Comparison of ENCODE assay signal across 1 cellular context in the genomic region with DNA sequence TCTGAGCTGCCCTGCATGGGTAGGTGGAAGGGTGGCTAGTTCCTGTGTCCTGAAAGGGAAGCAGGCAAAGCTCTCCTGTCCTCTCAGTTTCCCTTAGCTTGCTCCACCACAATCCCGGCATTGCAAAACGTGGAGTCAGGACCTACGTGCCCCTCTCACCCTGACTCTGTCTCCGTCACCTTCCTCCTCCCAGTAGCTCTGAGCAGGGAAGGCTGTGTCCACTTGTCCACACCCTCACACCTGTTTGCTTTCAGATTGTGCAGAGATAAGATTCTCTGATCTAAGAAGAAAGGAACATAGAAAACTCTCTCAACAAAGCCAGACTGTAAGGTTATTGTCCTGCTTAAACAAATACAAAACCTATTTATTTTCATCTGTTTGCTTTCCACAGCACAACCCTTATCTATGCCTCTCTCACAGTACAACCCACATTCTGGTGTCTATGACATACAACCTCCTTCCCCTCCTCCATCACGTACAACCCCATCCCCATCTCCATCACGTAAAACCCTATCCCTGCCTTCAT.
TF ChIP-seq lines count a peak whose summit lies in the region.

No MANE protein-coding gene starts in this region.

TF ChIP-seq in HepG2, 621 proteins besides CTCF, POLR2A, EP300 and RAD21 (continued from another document and continues in another):
- TF ChIP-seq TBL1XR1 (IDR thresholded peaks at IDR 0.05; ENCODE audit: borderline replicate concordance, low read length, partially characterized antibody) (no peak), FOXO1 (CRISPR knock-in tag; IDR thresholded peaks at IDR 0.05) (peak; percentile 94), ZNF10 (CRISPR knock-in tag; IDR thresholded peaks at IDR 0.05; ENCODE audit: borderline replicate concordance, low read depth) (no peak), ONECUT2 (CRISPR knock-in tag; IDR thresholded peaks at IDR 0.05) (no peak), NCOA5 (CRISPR knock-in tag; IDR thresholded peaks at IDR 0.05) (no peak), THYN1 (CRISPR knock-in tag; IDR thresholded peaks at IDR 0.05; ENCODE audit: borderline replicate concordance, low read depth) (no peak), YY1 (IDR thresholded peaks at IDR 0.05; ENCODE audit: insufficient read depth, insufficient replicate concordance, low read depth, low read length) (no peak), SRF (IDR thresholded peaks at IDR 0.05; ENCODE audit: low read depth, low read length) (no peak), ZNF451 (CRISPR knock-in tag; IDR thresholded peaks at IDR 0.05) (no peak), HNRNPL (IDR thresholded peaks at IDR 0.05; ENCODE audit: low read depth, low read length) (no peak), TCF7 (IDR thresholded peaks at IDR 0.05; ENCODE audit: low read depth) (peak; percentile 98), BHLHE40 (IDR thresholded peaks at IDR 0.05; ENCODE audit: low read length) (peak; percentile 57; the same call in 1 of the 2 replicates), GATAD1 (CRISPR knock-in tag; IDR thresholded peaks at IDR 0.05) (peak; percentile 60), ARNT (IDR thresholded peaks at IDR 0.05) (no peak; the same call in 1 of the 2 replicates), KLF15 (CRISPR knock-in tag; IDR thresholded peaks at IDR 0.05; ENCODE audit: borderline replicate concordance) (no peak), SYNCRIP (IDR thresholded peaks at IDR 0.05; ENCODE audit: insufficient read depth, low read depth, low read length) (no peak), SNAPC2 (CRISPR knock-in tag; IDR thresholded peaks at IDR 0.05) (peak; percentile 77; the same call in 1 of the 2 replicates), ZNF20 (CRISPR knock-in tag; IDR thresholded peaks at IDR 0.05) (no peak), GABPA (IDR thresholded peaks at IDR 0.05; ENCODE audit: low read depth, low read length) (no peak), GABPA (CRISPR knock-in tag; IDR thresholded peaks at IDR 0.05; ENCODE audit: low read depth) (peak; percentile 61), SP140L (CRISPR knock-in tag; IDR thresholded peaks at IDR 0.05; ENCODE audit: borderline replicate concordance) (no peak), ZNF44 (CRISPR knock-in tag; IDR thresholded peaks at IDR 0.05) (no peak), ZMYM3 (CRISPR knock-in tag; IDR thresholded peaks at IDR 0.05) (peak; percentile 71; the same call in 1 of the 2 replicates), JUND (CRISPR knock-in tag; IDR thresholded peaks at IDR 0.05) (peak; percentile 62; the same call in 1 of the 2 replicates), ZNF207 (IDR thresholded peaks at IDR 0.05; ENCODE audit: borderline replicate concordance) (no peak), ZNF772 (CRISPR knock-in tag; IDR thresholded peaks at IDR 0.05) (no peak; the same call in 1 of the 2 replicates), HOXA3 (CRISPR knock-in tag; IDR thresholded peaks at IDR 0.05) (peak; percentile 80; the same call in 1 of the 2 replicates), GFI1 (CRISPR knock-in tag; IDR thresholded peaks at IDR 0.05; ENCODE audit: borderline replicate concordance) (peak; percentile 95)
- TF ChIP-seq, protein P1, sequence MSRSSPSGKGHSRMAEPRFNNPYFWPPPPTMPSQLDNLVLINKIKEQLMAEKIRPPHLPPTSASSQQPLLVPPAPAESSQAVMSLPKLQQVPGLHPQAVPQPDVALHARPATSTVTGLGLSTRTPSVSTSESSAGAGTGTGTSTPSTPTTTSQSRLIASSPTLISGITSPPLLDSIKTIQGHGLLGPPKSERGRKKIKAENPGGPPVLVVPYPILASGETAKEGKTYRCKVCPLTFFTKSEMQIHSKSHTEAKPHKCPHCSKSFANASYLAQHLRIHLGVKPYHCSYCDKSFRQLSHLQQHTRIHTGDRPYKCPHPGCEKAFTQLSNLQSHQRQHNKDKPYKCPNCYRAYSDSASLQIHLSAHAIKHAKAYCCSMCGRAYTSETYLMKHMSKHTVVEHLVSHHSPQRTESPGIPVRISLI (CRISPR knock-in tag; IDR thresholded peaks at IDR 0.05; ENCODE audit: borderline replicate concordance), result no peak
- TF ChIP-seq, protein P2, sequence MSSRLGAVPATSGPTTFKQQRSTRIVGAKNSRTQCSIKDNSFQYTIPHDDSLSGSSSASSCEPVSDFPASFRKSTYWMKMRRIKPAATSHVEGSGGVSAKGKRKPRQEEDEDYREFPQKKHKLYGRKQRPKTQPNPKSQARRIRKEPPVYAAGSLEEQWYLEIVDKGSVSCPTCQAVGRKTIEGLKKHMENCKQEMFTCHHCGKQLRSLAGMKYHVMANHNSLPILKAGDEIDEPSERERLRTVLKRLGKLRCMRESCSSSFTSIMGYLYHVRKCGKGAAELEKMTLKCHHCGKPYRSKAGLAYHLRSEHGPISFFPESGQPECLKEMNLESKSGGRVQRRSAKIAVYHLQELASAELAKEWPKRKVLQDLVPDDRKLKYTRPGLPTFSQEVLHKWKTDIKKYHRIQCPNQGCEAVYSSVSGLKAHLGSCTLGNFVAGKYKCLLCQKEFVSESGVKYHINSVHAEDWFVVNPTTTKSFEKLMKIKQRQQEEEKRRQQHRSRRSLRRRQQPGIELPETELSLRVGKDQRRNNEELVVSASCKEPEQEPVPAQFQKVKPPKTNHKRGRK (CRISPR knock-in tag; IDR thresholded peaks at IDR 0.05), result no peak
- TF ChIP-seq, protein P3, sequence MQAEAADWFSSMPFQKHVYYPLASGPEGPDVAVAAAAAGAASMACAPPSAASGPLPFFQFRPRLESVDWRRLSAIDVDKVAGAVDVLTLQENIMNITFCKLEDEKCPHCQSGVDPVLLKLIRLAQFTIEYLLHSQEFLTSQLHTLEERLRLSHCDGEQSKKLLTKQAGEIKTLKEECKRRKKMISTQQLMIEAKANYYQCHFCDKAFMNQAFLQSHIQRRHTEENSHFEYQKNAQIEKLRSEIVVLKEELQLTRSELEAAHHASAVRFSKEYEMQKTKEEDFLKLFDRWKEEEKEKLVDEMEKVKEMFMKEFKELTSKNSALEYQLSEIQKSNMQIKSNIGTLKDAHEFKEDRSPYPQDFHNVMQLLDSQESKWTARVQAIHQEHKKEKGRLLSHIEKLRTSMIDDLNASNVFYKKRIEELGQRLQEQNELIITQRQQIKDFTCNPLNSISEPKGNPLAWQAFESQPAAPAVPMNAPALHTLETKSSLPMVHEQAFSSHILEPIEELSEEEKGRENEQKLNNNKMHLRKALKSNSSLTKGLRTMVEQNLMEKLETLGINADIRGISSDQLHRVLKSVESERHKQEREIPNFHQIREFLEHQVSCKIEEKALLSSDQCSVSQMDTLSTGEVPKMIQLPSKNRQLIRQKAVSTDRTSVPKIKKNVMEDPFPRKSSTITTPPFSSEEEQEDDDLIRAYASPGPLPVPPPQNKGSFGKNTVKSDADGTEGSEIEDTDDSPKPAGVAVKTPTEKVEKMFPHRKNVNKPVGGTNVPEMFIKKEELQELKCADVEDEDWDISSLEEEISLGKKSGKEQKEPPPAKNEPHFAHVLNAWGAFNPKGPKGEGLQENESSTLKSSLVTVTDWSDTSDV (CRISPR knock-in tag; IDR thresholded peaks at IDR 0.05), result no peak
- TF ChIP-seq, protein P4, sequence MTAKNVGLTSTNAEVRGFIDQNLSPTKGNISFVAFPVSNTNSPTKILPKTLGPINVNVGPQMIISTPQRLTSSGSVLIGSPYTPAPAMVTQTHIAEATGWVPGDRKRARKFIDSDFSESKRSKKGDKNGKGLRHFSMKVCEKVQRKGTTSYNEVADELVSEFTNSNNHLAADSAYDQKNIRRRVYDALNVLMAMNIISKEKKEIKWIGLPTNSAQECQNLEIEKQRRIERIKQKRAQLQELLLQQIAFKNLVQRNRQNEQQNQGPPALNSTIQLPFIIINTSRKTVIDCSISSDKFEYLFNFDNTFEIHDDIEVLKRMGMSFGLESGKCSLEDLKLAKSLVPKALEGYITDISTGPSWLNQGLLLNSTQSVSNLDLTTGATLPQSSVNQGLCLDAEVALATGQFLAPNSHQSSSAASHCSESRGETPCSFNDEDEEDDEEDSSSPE (CRISPR knock-in tag; IDR thresholded peaks at IDR 0.05), result no peak
- TF ChIP-seq, protein P5, sequence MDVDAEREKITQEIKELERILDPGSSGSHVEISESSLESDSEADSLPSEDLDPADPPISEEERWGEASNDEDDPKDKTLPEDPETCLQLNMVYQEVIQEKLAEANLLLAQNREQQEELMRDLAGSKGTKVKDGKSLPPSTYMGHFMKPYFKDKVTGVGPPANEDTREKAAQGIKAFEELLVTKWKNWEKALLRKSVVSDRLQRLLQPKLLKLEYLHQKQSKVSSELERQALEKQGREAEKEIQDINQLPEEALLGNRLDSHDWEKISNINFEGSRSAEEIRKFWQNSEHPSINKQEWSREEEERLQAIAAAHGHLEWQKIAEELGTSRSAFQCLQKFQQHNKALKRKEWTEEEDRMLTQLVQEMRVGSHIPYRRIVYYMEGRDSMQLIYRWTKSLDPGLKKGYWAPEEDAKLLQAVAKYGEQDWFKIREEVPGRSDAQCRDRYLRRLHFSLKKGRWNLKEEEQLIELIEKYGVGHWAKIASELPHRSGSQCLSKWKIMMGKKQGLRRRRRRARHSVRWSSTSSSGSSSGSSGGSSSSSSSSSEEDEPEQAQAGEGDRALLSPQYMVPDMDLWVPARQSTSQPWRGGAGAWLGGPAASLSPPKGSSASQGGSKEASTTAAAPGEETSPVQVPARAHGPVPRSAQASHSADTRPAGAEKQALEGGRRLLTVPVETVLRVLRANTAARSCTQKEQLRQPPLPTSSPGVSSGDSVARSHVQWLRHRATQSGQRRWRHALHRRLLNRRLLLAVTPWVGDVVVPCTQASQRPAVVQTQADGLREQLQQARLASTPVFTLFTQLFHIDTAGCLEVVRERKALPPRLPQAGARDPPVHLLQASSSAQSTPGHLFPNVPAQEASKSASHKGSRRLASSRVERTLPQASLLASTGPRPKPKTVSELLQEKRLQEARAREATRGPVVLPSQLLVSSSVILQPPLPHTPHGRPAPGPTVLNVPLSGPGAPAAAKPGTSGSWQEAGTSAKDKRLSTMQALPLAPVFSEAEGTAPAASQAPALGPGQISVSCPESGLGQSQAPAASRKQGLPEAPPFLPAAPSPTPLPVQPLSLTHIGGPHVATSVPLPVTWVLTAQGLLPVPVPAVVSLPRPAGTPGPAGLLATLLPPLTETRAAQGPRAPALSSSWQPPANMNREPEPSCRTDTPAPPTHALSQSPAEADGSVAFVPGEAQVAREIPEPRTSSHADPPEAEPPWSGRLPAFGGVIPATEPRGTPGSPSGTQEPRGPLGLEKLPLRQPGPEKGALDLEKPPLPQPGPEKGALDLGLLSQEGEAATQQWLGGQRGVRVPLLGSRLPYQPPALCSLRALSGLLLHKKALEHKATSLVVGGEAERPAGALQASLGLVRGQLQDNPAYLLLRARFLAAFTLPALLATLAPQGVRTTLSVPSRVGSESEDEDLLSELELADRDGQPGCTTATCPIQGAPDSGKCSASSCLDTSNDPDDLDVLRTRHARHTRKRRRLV (CRISPR knock-in tag; IDR thresholded peaks at IDR 0.05), result no peak
- TF ChIP-seq, protein P6, sequence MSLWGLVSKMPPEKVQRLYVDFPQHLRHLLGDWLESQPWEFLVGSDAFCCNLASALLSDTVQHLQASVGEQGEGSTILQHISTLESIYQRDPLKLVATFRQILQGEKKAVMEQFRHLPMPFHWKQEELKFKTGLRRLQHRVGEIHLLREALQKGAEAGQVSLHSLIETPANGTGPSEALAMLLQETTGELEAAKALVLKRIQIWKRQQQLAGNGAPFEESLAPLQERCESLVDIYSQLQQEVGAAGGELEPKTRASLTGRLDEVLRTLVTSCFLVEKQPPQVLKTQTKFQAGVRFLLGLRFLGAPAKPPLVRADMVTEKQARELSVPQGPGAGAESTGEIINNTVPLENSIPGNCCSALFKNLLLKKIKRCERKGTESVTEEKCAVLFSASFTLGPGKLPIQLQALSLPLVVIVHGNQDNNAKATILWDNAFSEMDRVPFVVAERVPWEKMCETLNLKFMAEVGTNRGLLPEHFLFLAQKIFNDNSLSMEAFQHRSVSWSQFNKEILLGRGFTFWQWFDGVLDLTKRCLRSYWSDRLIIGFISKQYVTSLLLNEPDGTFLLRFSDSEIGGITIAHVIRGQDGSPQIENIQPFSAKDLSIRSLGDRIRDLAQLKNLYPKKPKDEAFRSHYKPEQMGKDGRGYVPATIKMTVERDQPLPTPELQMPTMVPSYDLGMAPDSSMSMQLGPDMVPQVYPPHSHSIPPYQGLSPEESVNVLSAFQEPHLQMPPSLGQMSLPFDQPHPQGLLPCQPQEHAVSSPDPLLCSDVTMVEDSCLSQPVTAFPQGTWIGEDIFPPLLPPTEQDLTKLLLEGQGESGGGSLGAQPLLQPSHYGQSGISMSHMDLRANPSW (CRISPR knock-in tag; IDR thresholded peaks at IDR 0.05; ENCODE audit: borderline replicate concordance), result peak; percentile 75; the same call in 1 of the 2 replicates
- TF ChIP-seq, protein P7, sequence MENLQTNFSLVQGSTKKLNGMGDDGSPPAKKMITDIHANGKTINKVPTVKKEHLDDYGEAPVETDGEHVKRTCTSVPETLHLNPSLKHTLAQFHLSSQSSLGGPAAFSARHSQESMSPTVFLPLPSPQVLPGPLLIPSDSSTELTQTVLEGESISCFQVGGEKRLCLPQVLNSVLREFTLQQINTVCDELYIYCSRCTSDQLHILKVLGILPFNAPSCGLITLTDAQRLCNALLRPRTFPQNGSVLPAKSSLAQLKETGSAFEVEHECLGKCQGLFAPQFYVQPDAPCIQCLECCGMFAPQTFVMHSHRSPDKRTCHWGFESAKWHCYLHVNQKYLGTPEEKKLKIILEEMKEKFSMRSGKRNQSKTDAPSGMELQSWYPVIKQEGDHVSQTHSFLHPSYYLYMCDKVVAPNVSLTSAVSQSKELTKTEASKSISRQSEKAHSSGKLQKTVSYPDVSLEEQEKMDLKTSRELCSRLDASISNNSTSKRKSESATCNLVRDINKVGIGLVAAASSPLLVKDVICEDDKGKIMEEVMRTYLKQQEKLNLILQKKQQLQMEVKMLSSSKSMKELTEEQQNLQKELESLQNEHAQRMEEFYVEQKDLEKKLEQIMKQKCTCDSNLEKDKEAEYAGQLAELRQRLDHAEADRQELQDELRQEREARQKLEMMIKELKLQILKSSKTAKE (CRISPR knock-in tag; IDR thresholded peaks at IDR 0.05; ENCODE audit: borderline replicate concordance), result peak; percentile 98
